ENCODE assay signal across 1 cellular context in genomic region chr11:94049351-94049750, GRCh38.
TF ChIP-seq lines count a peak whose summit lies in the region.

No MANE protein-coding gene starts in this region.

TF ChIP-seq in HepG2, 621 proteins besides CTCF, POLR2A, EP300 and RAD21 (continued from another document):
- TF ChIP-seq PTBP1 (IDR thresholded peaks at IDR 0.05; ENCODE audit: low read depth, low read length, poor library complexity, severe bottlenecking) = no peak
- no peak for TF ChIP-seq IRF2 (CRISPR knock-in tag; IDR thresholded peaks at IDR 0.05)
- TF ChIP-seq NCOA1 (CRISPR knock-in tag; IDR thresholded peaks at IDR 0.05) = no peak
- no peak for TF ChIP-seq FOXK1 (CRISPR knock-in tag; IDR thresholded peaks at IDR 0.05; ENCODE audit: borderline replicate concordance, low read depth)
- no peak for TF ChIP-seq ZBTB14 (CRISPR knock-in tag; IDR thresholded peaks at IDR 0.05)
- no peak for TF ChIP-seq ELF4 (CRISPR knock-in tag; IDR thresholded peaks at IDR 0.05; ENCODE audit: borderline replicate concordance)
- TF ChIP-seq SALL1 (CRISPR knock-in tag; IDR thresholded peaks at IDR 0.05) = no peak
- no peak for TF ChIP-seq HDAC2 (CRISPR knock-in tag; IDR thresholded peaks at IDR 0.05)
- TF ChIP-seq ZNF275 (CRISPR knock-in tag; IDR thresholded peaks at IDR 0.05; ENCODE audit: borderline replicate concordance) = no peak
- no peak for TF ChIP-seq DMAP1 (CRISPR knock-in tag; IDR thresholded peaks at IDR 0.05)
